10 cellular contexts compared by ENCODE assay signal in genomic region chr3:150216041-150216811, GRCh38.
A peak's percentile ranks its signal among the peaks of the same experiment; 100 is the strongest.
DNase-seq lines count a peak whose midpoint lies in the region; ATAC-seq and TF ChIP-seq lines count a peak whose summit lies in the region.
"Had no signal": no experiment of that assay in that cellular context is flagged by ENCODE, and none has a peak within 500 bp of the region (broad histone marks: within the 10 kb centered on the region; RNA-seq: fewer than 3 reads in every experiment).

No MANE protein-coding gene starts in this region.

- no peak for ATAC-seq in HG03342 (IDR thresholded peaks at IDR 0.05; ENCODE audit: unreplicated experiment)
- ATAC-seq: naive thymus-derived CD4-positive, alpha-beta T cell had no signal

- H3K4me3 ChIP-seq in astrocyte of the cerebellum (ENCODE audit: low read depth, low read length): no peak overlapping the region
- H3K4me3 ChIP-seq in kidney epithelial cell (ENCODE audit: low read depth, low read length): no peak overlapping the region

- DNase-seq in AG20443 (ENCODE audit: low spot score) (peak; percentile 61), NCI-H187 (lab: John Stamatoyannopoulos, UW) (peak; percentile 46 to 49), astrocyte of the cerebellum (ENCODE audit: low read depth) (peak; percentile 95), kidney epithelial cell (ENCODE audit: low read depth) (no peak), hippocampal formation (lab: John Stamatoyannopoulos, UW) (no peak)
- no peak for DNase-seq in activated CD4-positive, alpha-beta T cell treated with anti-CD3 and anti-CD28 coated beads for 1 hour
- DNase-seq in activated CD4-positive, alpha-beta T cell treated with anti-CD3 and anti-CD28 coated beads for 48 hours: no peak
- DNase-seq: Calu3; naive thymus-derived CD4-positive, alpha-beta T cell had no signal

- in situ Hi-C loops in astrocyte of the cerebellum (cut with HindIII; ENCODE audit: low sequenced_read_pairs): no loop called here

- peak; percentile 18 for TF ChIP-seq CTCF in astrocyte of the cerebellum (IDR thresholded peaks at IDR 0.05; ENCODE audit: low read depth, low read length, missing control alignments)
- TF ChIP-seq CTCF in kidney epithelial cell (IDR thresholded peaks at IDR 0.05; ENCODE audit: insufficient read depth, low read length, poor library complexity, severe bottlenecking): peak; percentile 1

- H3K36me3 ChIP-seq in kidney epithelial cell (ENCODE audit: control insufficient read depth, insufficient read depth, low read length): no peaks in the 10 kb centered on the region

- no peaks in the 10 kb centered on the region for H3K27me3 ChIP-seq in kidney epithelial cell (ENCODE audit: control insufficient read depth, insufficient read depth, low read length)

Comparison
In these comparisons a context has a peak if more than half of its experiments do, and no peak if none do; other contexts are left out.
1. DNase-seq: peak in AG20443 (single experiment), NCI-H187 (2 of 2) and astrocyte of the cerebellum (single experiment); none in kidney epithelial cell (single experiment), activated CD4-positive, alpha-beta T cell treated with anti-CD3 and anti-CD28 coated beads for 1 hour (single experiment), hippocampal formation (0 of 2) and activated CD4-positive, alpha-beta T cell treated with anti-CD3 and anti-CD28 coated beads for 48 hours (single experiment).